ENCODE assay signal across 19 cellular contexts in the genomic region with DNA sequence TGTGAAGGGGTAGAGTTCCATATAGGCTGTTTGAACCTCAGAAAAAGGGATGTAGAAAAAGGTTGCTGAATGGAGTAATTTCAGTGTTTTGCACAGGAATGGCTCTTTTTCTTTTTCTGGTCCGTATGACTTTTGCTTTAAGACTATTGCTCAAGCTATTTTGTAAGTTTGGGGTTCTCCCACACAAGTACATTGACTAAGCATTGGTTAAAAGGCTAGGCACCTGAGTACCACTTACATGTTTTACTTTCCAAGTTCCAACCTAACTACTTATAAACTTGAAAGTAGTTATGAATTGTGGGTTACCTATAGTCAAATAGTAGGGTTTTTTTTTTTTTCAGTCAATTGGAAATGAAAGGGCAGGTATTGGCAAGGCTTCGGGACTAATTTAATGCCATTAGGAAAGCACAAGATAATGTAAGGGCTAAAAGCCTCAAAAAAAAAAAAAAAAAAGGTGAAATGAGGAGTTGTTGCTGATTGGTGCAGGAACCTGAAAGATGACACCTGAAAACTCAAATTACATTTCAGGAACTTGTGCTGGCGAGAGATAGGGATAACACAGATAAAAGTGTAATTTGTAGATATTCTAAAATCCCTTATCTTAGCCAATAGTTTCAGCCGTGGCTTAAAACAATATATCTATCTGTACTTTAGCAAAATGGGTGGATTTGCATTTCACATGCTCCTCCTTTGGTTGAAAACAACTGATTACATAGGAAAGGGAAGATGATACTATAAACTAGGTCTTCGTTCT.
"Had no signal": no experiment of that assay in that cellular context is flagged by ENCODE, and none has a peak within 500 bp of the region (broad histone marks: within the 10 kb centered on the region; RNA-seq: fewer than 3 reads in every experiment).

No MANE protein-coding gene starts in this region.

- H3K27me3 Mint-ChIP-seq: activated CD8-positive, alpha-beta memory T cell treated with anti-CD3 and anti-CD28 coated beads, Interleukin-2, amount 10 ng/mL, durations not matched to agents 7 days and 5 days; activated T-cell treated with anti-CD3 and anti-CD28 coated beads, Interleukin-2, amount 50 U/mL, for 24 hours; naive thymus-derived CD8-positive, alpha-beta T cell; T-helper 17 cell had no signal

- DNase-seq: activated CD4-positive, alpha-beta T cell treated with anti-CD3 and anti-CD28 coated beads, Interleukin-2, amount 50 U/mL, for 4 hours; activated CD8-positive, alpha-beta memory T cell treated with anti-CD3 and anti-CD28 coated beads, Interleukin-2, amount 10 ng/mL, durations not matched to agents 7 days and 5 days; activated effector memory CD4-positive, alpha-beta T cell treated with Interleukin-2 at 50 U/mL for 16 hours; activated T-cell treated with anti-CD3 and anti-CD28 coated beads, Interleukin-2, amount 50 U/mL, for 24 hours; brain microvascular endothelial cell; effector memory CD4-positive, alpha-beta T cell; immature natural killer cell; mammary epithelial cell; mucosa of descending colon; naive thymus-derived CD8-positive, alpha-beta T cell; nucleus accumbens; psoas muscle; sigmoid colon; stimulated activated CD4-positive, alpha-beta T cell treated with anti-CD3 and anti-CD28 coated beads, Interleukin-2, amount 100 ng/mL, for 48 hours; stimulated activated naive CD4-positive, alpha-beta T cell treated with Interleukin-2 at 50 U/mL for 16 hours; T-helper 17 cell; trophoblast cell had no signal

- H3K4me3 Mint-ChIP-seq: activated CD8-positive, alpha-beta memory T cell treated with anti-CD3 and anti-CD28 coated beads, Interleukin-2, amount 10 ng/mL, durations not matched to agents 7 days and 5 days; activated T-cell treated with anti-CD3 and anti-CD28 coated beads, Interleukin-2, amount 50 U/mL, for 24 hours; immature natural killer cell; naive thymus-derived CD8-positive, alpha-beta T cell; T-helper 17 cell had no signal

- H3K4me1 Mint-ChIP-seq: activated CD8-positive, alpha-beta memory T cell treated with anti-CD3 and anti-CD28 coated beads, Interleukin-2, amount 10 ng/mL, durations not matched to agents 7 days and 5 days; immature natural killer cell; naive thymus-derived CD8-positive, alpha-beta T cell; T-helper 17 cell had no signal

- H3K27ac Mint-ChIP-seq: activated CD8-positive, alpha-beta memory T cell treated with anti-CD3 and anti-CD28 coated beads, Interleukin-2, amount 10 ng/mL, durations not matched to agents 7 days and 5 days; activated naive CD4-positive, alpha-beta T cell treated with anti-CD3 and anti-CD28 coated beads, Interleukin-2, amount 50 U/mL, for 72 hours; activated T-cell treated with anti-CD3 and anti-CD28 coated beads, Interleukin-2, amount 50 U/mL, for 24 hours; immature natural killer cell; naive thymus-derived CD8-positive, alpha-beta T cell; T-helper 17 cell had no signal

- H3K4me3 ChIP-seq: mucosa of descending colon, psoas muscle, sigmoid colon had no signal

- H3K36me3 ChIP-seq: brain microvascular endothelial cell, sigmoid colon had no signal

- H3K4me1 ChIP-seq: psoas muscle, sigmoid colon had no signal

- H3K9me3 Mint-ChIP-seq: activated naive CD4-positive, alpha-beta T cell treated with anti-CD3 and anti-CD28 coated beads, Interleukin-2, amount 50 U/mL, for 72 hours; activated T-cell treated with anti-CD3 and anti-CD28 coated beads, Interleukin-2, amount 50 U/mL, for 24 hours; immature natural killer cell had no signal

- H3K27ac ChIP-seq: brain microvascular endothelial cell, psoas muscle, sigmoid colon had no signal

- ATAC-seq: activated CD4-positive, CD25-positive, alpha-beta regulatory T cell treated with anti-CD3 and anti-CD28 coated beads, Interleukin-2, amount 50 U/mL, for 24 hours; activated CD8-positive, alpha-beta memory T cell treated with anti-CD3 and anti-CD28 coated beads, Interleukin-2, amount 10 ng/mL, durations not matched to agents 7 days and 5 days; activated naive CD4-positive, alpha-beta T cell treated with anti-CD3 and anti-CD28 coated beads, Interleukin-2, amount 50 U/mL, for 72 hours; mucosa of descending colon; naive thymus-derived CD8-positive, alpha-beta T cell; psoas muscle; T-helper 17 cell had no signal

- H3K27me3 ChIP-seq: brain microvascular endothelial cell, sigmoid colon had no signal
